Comparison of ENCODE assay signal across 16 cellular contexts in the genomic region with DNA sequence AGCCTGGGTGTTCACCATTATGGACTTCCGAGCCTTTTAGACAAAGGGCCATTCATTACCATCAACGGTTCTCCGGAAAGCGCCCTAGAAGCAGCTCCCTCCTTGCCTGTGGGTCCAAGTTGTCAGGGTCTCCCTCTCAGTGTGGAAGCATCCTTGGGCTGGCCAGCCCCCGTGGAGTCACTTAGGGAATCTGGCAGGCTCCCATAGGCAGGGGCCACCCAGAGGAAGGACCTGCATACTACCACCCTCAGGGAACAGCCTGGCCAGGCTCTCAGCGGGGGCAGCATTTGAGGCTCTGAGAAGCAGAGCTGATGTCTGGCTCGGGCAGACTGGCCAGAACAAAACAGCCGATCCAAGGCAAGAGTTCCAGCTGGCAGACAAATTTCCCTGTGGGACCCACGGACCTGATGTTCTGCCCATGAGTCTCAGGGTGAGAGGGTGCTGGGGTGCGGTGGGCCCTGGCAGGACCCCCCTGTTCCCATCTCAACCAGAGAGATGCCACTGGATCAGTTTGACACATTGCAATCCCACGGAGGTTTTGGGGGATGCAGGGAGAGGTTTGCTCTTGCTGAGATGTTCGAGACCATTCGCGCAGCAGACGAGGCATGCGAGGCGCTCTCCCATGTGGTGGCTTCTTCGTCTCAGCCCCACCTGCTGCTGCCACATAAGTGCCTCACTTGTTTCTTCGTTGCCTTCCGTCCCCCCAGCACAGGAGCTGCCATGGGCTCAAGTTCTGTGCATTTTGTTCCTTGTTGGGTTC. TPM values are rescaled to one million over a fixed set of nuclear protein-coding genes. Genes with fewer than 3 reads are reported as not detected.
"Had no signal": no experiment of that assay in that cellular context is flagged by ENCODE, and none has a peak within 500 bp of the region (broad histone marks: within the 10 kb centered on the region; RNA-seq: fewer than 3 reads in every experiment).

No MANE protein-coding gene starts in this region.

- H3K27me3 ChIP-seq: adrenal gland, body of pancreas, gastroesophageal sphincter, vagina had no signal

- H3K27me3 Mint-ChIP-seq: stimulated activated naive CD8-positive, alpha-beta T cell treated with anti-CD3 and anti-CD28 coated beads, Interleukin-15, amount 100 ng/mL, for 72 hours had no signal

- H3K4me1 Mint-ChIP-seq: stimulated activated naive CD8-positive, alpha-beta T cell treated with anti-CD3 and anti-CD28 coated beads, Interleukin-15, amount 100 ng/mL, for 72 hours had no signal

- H3K4me3 Mint-ChIP-seq: dendritic cell treated with granulocyte-macrophage colony-stimulating factor and Interleukin-4, amounts not matched to agents 40 ng/mL and 50 ng/mL, for 4 days; effector memory CD8-positive, alpha-beta T cell; natural killer cell treated with Interleukin-12 subunit alpha and Interleukin-12 subunit beta and Interleukin-15 and Interleukin-18, amount 100 ng/mL, for 72 hours; stimulated activated naive CD8-positive, alpha-beta T cell treated with anti-CD3 and anti-CD28 coated beads, Interleukin-15, amount 100 ng/mL, for 72 hours had no signal

- H3K36me3 Mint-ChIP-seq: natural killer cell treated with Interleukin-12 subunit alpha and Interleukin-12 subunit beta and Interleukin-15 and Interleukin-18, amount 100 ng/mL, for 72 hours had no signal

- H3K27ac ChIP-seq: adrenal gland, body of pancreas, gastroesophageal sphincter, vagina had no signal

- H3K36me3 ChIP-seq: adrenal gland, gastroesophageal sphincter, vagina had no signal

- ATAC-seq: body of pancreas; effector memory CD8-positive, alpha-beta T cell; gastroesophageal sphincter; mucosa of descending colon; natural killer cell treated with Interleukin-12 subunit alpha and Interleukin-12 subunit beta and Interleukin-15 and Interleukin-18, amount 100 ng/mL, for 72 hours; stimulated activated naive CD8-positive, alpha-beta T cell treated with anti-CD3 and anti-CD28 coated beads, Interleukin-15, amount 100 ng/mL, for 72 hours had no signal

- H3K4me1 ChIP-seq: adrenal gland, vagina had no signal

- H3K4me3 ChIP-seq: adrenal gland, body of pancreas, gastroesophageal sphincter, lung, mucosa of descending colon, vagina had no signal

- H3K27ac Mint-ChIP-seq: activated T-helper 2 cell treated with anti-CD3 and anti-CD28 coated beads, Interferon-gamma antibody, Interleukin-2, Interleukin-4, amounts not matched to agents 10 μg/mL and 5 μg/mL and 100 μg/mL, durations not matched to agents 14 hours and 24 hours and 36 hours; dendritic cell treated with granulocyte-macrophage colony-stimulating factor and Interleukin-4, amounts not matched to agents 40 ng/mL and 50 ng/mL, for 4 days; effector memory CD8-positive, alpha-beta T cell; natural killer cell treated with Interleukin-12 subunit alpha and Interleukin-12 subunit beta and Interleukin-15 and Interleukin-18, amount 100 ng/mL, for 72 hours had no signal

- H3K9me3 Mint-ChIP-seq: activated T-helper 2 cell treated with anti-CD3 and anti-CD28 coated beads, Interferon-gamma antibody, Interleukin-2, Interleukin-4, amounts not matched to agents 10 μg/mL and 5 μg/mL and 100 μg/mL, durations not matched to agents 14 hours and 24 hours and 36 hours; dendritic cell treated with granulocyte-macrophage colony-stimulating factor and Interleukin-4, amounts not matched to agents 40 ng/mL and 50 ng/mL, for 4 days; effector memory CD8-positive, alpha-beta T cell; natural killer cell treated with Interleukin-12 subunit alpha and Interleukin-12 subunit beta and Interleukin-15 and Interleukin-18, amount 100 ng/mL, for 72 hours; stimulated activated naive CD8-positive, alpha-beta T cell treated with anti-CD3 and anti-CD28 coated beads, Interleukin-15, amount 100 ng/mL, for 72 hours had no signal

- DNase-seq: activated CD4-positive, alpha-beta T cell treated with anti-CD3 and anti-CD28 coated beads for 48 hours; activated naive CD4-positive, alpha-beta T cell treated with anti-CD3 and anti-CD28 coated beads, Interleukin-2, amount 50 U/mL, for 16 hours; activated T-cell treated with anti-CD3 and anti-CD28 coated beads for 4 hours; adrenal gland; body of pancreas; effector memory CD8-positive, alpha-beta T cell; mucosa of descending colon; stimulated activated CD4-positive, alpha-beta T cell treated with anti-CD3 and anti-CD28 coated beads, Interleukin-4, amount 100 ng/mL, for 4 hours; stimulated activated naive CD8-positive, alpha-beta T cell treated with anti-CD3 and anti-CD28 coated beads, Interleukin-15, amount 100 ng/mL, for 72 hours had no signal

- H3K9me3 ChIP-seq: adrenal gland, body of pancreas, gastroesophageal sphincter, mucosa of descending colon, vagina had no signal

RNA-seq across cellular contexts. Expression of gene ACKR3, which starts 56.9 kb away (rescaled TPM):
- total RNA-seq: epithelial cell of proximal tubule had no signal
